Comparison of ENCODE assay signal across 15 cellular contexts in the genomic region with DNA sequence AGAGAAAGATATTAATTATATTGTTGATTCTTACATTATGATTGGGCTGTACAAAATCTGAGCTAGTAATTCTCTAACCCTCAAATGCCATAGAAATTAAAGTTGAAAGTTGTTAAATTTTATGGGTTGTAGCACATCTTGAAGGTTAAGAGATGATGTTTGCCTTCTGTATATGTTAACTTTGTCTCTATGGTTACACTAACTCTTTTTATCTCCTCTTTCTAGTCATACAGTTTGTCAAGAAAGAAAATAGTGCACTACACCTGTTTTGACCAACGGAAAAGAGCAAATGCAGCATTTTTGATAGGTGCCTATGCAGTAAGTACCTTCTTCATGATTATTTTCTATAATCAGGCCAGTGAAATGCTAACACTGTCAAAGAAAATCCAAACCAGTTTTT. TPM values are rescaled to one million over a fixed set of nuclear protein-coding genes. Genes with fewer than 3 reads are reported as not detected.
DNase-seq lines count a peak whose midpoint lies in the region; ATAC-seq, FAIRE-seq and TF ChIP-seq lines count a peak whose summit lies in the region.
"Had no signal": no experiment of that assay in that cellular context is flagged by ENCODE, and none has a peak within 500 bp of the region (broad histone marks: within the 10 kb centered on the region; RNA-seq: fewer than 3 reads in every experiment).

No MANE protein-coding gene starts in this region.

- peak overlapping the region; percentile 15 for H3K4me3 Mint-ChIP-seq in activated naive CD8-positive, alpha-beta T cell
- no peak overlapping the region for H3K4me3 Mint-ChIP-seq in activated naive CD8-positive, alpha-beta T cell treated with anti-CD3 and anti-CD28 coated beads for 36 hours
- H3K4me3 Mint-ChIP-seq in activated T-helper 17 cell treated with anti-CD3 and anti-CD28 coated beads, Interleukin-2, amount 50 U/mL, for 72 hours, result peak overlapping the region; percentile 76
- H3K4me3 Mint-ChIP-seq in naive thymus-derived CD8-positive, alpha-beta T cell, result peak overlapping the region in 7 of 10 donors; percentile 2 to 60 (median 11)

- peak overlapping the region; percentile 64 for H3K27ac Mint-ChIP-seq in activated naive CD8-positive, alpha-beta T cell
- no peak overlapping the region for H3K27ac Mint-ChIP-seq in activated naive CD8-positive, alpha-beta T cell treated with anti-CD3 and anti-CD28 coated beads for 36 hours
- peak overlapping the region; percentile 90 for H3K27ac Mint-ChIP-seq in activated T-helper 17 cell treated with anti-CD3 and anti-CD28 coated beads, Interleukin-2, amount 50 U/mL, for 72 hours
- peak overlapping the region; percentile 59 to 96 (median 80) for H3K27ac Mint-ChIP-seq in naive thymus-derived CD8-positive, alpha-beta T cell

- POLR2A ChIA-PET in naive thymus-derived CD8-positive, alpha-beta T cell (lab: Charles Lee), result interaction anchor here (0.8 to 5.1 kb wide), 4 partner anchors 10 to 50 kb away, joined by 3 to 31 read pairs (median 7); a partner anchor contains a TSS

- H3K4me1 Mint-ChIP-seq in activated naive CD8-positive, alpha-beta T cell (ENCODE audit: low read depth), result peaks cover 86% of the 10 kb centered on the region
- peaks cover 79% of the 10 kb centered on the region for H3K4me1 Mint-ChIP-seq in activated naive CD8-positive, alpha-beta T cell treated with anti-CD3 and anti-CD28 coated beads for 36 hours
- peaks cover 59% of the 10 kb centered on the region for H3K4me1 Mint-ChIP-seq in activated T-helper 17 cell treated with anti-CD3 and anti-CD28 coated beads, Interleukin-2, amount 50 U/mL, for 72 hours
- peaks cover 37 to 92% (median 85%) of the 10 kb centered on the region in 4 donors for H3K4me1 Mint-ChIP-seq in naive thymus-derived CD8-positive, alpha-beta T cell

- peaks cover 12% of the 10 kb centered on the region for H3K36me3 Mint-ChIP-seq in activated naive CD8-positive, alpha-beta T cell
- peaks cover 29% of the 10 kb centered on the region for H3K36me3 Mint-ChIP-seq in activated naive CD8-positive, alpha-beta T cell treated with anti-CD3 and anti-CD28 coated beads for 36 hours
- H3K36me3 Mint-ChIP-seq in activated T-helper 17 cell treated with anti-CD3 and anti-CD28 coated beads, Interleukin-2, amount 50 U/mL, for 72 hours (ENCODE audit: low read depth), result peaks cover 46% of the 10 kb centered on the region
- peaks cover 6 to 28% (median 6%) of the 10 kb centered on the region in 3 donors for H3K36me3 Mint-ChIP-seq in naive thymus-derived CD8-positive, alpha-beta T cell

- FAIRE-seq in GM12891 (lab: Jason Lieb, UNC), result peak; percentile 5
- FAIRE-seq: HTR-8/SVneo had no signal

- DNase-seq in activated naive CD8-positive, alpha-beta T cell treated with anti-CD3 and anti-CD28 coated beads for 36 hours, result no peak
- DNase-seq in GM12891 (ENCODE audit: insufficient read length, low spot score) (no peak), T-helper 9 cell (no peak)
- peak in 1 of 10 donors; percentile 38 for DNase-seq in naive thymus-derived CD8-positive, alpha-beta T cell
- no peak for DNase-seq in stimulated activated naive CD4-positive, alpha-beta T cell treated with Interleukin-2 at 50 U/mL for 16 hours (lab: John Stamatoyannopoulos, UW)
- DNase-seq: ACHN, AML-193, DND-41, NCI-H1417 treated with DMSO at 0.1 percent for 48 hours, NCI-H1930, NCI-H446 treated with DMSO at 0.1 percent for 48 hours, NCI-H748 treated with DMSO at 0.1 percent for 48 hours had no signal

- H3K9me3 Mint-ChIP-seq in activated naive CD8-positive, alpha-beta T cell (ENCODE audit: low read depth), result no peaks in the 10 kb centered on the region
- peaks cover 3% of the 10 kb centered on the region for H3K9me3 Mint-ChIP-seq in activated naive CD8-positive, alpha-beta T cell treated with anti-CD3 and anti-CD28 coated beads for 36 hours
- no peaks in the 10 kb centered on the region for H3K9me3 Mint-ChIP-seq in activated T-helper 17 cell treated with anti-CD3 and anti-CD28 coated beads, Interleukin-2, amount 50 U/mL, for 72 hours
- H3K9me3 Mint-ChIP-seq in naive thymus-derived CD8-positive, alpha-beta T cell, result no peaks in the 10 kb centered on the region

- H3K27me3 Mint-ChIP-seq in activated naive CD8-positive, alpha-beta T cell, result no peaks in the 10 kb centered on the region
- no peaks in the 10 kb centered on the region for H3K27me3 Mint-ChIP-seq in activated naive CD8-positive, alpha-beta T cell treated with anti-CD3 and anti-CD28 coated beads for 36 hours
- no peaks in the 10 kb centered on the region for H3K27me3 Mint-ChIP-seq in activated T-helper 17 cell treated with anti-CD3 and anti-CD28 coated beads, Interleukin-2, amount 50 U/mL, for 72 hours
- H3K27me3 Mint-ChIP-seq in naive thymus-derived CD8-positive, alpha-beta T cell, result no peaks in the 10 kb centered on the region

- no peak for TF ChIP-seq POLR2A in GM12891 (IDR thresholded peaks at IDR 0.05; ENCODE audit: low read depth, low read length)

- no peak for ATAC-seq in activated T-helper 17 cell treated with anti-CD3 and anti-CD28 coated beads, Interleukin-2, amount 50 U/mL, for 72 hours (replicated peaks)
- ATAC-seq in naive thymus-derived CD8-positive, alpha-beta T cell, result peak; percentile 11 to 37

TF ChIP-seq in GM12891, 5 proteins besides CTCF, POLR2A, EP300 and RAD21:
- no peak for TF ChIP-seq POU2F2 (IDR thresholded peaks at IDR 0.05; ENCODE audit: low read depth, low read length)
- TF ChIP-seq TAF1 (IDR thresholded peaks at IDR 0.05; ENCODE audit: low read depth, low read length), result no peak
- no peak for TF ChIP-seq SPI1 (IDR thresholded peaks at IDR 0.05; ENCODE audit: low read depth, low read length)
- TF ChIP-seq POLR2AphosphoS5 (IDR thresholded peaks at IDR 0.05; ENCODE audit: low read depth, low read length), result no peak
- no peak for TF ChIP-seq PAX5 (IDR thresholded peaks at IDR 0.05; ENCODE audit: insufficient read depth, low read length, severe bottlenecking)

RNA-seq across cellular contexts. Expression of a gene that starts 38.2 kb away (rescaled TPM):
- total RNA-seq in activated naive CD8-positive, alpha-beta T cell treated with anti-CD3 and anti-CD28 coated beads for 36 hours, result 10 to 100 TPM in 1 of 2 experiments, 1 to 10 TPM in 1; 9.5 to 11.2 TPM
- polyA plus RNA-seq in GM12891 (2012; ENCODE audit: low read depth, missing spikeins), result 2.2 TPM
- total RNA-seq in activated T-helper 17 cell treated with anti-CD3 and anti-CD28 coated beads, Interleukin-2, amount 50 U/mL, for 72 hours, result 10 to 100 TPM; 21.0 to 31.0 TPM
- total RNA-seq in naive thymus-derived CD8-positive, alpha-beta T cell, result 10 to 100 TPM; 61.9 to 63.4 TPM
- 10 to 100 TPM; 17.1 to 31.5 (median 24.9) TPM for polyA plus RNA-seq in naive thymus-derived CD8-positive, alpha-beta T cell
